Comparison of ENCODE assay signal across 1 cellular context in genomic region chr2:64625352-64626145, GRCh38.
TF ChIP-seq lines count a peak whose summit lies in the region.

No MANE protein-coding gene starts in this region.

TF ChIP-seq in H1, 55 proteins besides CTCF, POLR2A, EP300 and RAD21 (continued from another document):
- no peak for TF ChIP-seq KDM4A (IDR thresholded peaks at IDR 0.05; ENCODE audit: low read depth, low read length, severe bottlenecking)
- no peak for TF ChIP-seq CHD1 (IDR thresholded peaks at IDR 0.05; ENCODE audit: low read depth, low read length)
- TF ChIP-seq HDAC6 (IDR thresholded peaks at IDR 0.05; ENCODE audit: low read depth, low read length), result no peak
- TF ChIP-seq RXRA (IDR thresholded peaks at IDR 0.05; ENCODE audit: insufficient read depth, low read depth, low read length), result no peak
- TF ChIP-seq MAX (IDR thresholded peaks at IDR 0.05), result no peak
- no peak for TF ChIP-seq BCL11A (IDR thresholded peaks at IDR 0.05; ENCODE audit: low read depth in 2 of 2, low read length in 2 of 2)
- TF ChIP-seq BRCA1 (IDR thresholded peaks at IDR 0.05; ENCODE audit: low read depth, low read length), result no peak
- no peak for TF ChIP-seq MAFK (IDR thresholded peaks at IDR 0.05; ENCODE audit: low read depth, low read length)
- TF ChIP-seq SIRT6 (IDR thresholded peaks at IDR 0.05; ENCODE audit: low read length), result no peak
- TF ChIP-seq GABPA (IDR thresholded peaks at IDR 0.05; ENCODE audit: borderline replicate concordance, insufficient read depth, low read length), result no peak
